12 cellular contexts compared by ENCODE assay signal in genomic region chr1:211566431-211567025, GRCh38.
A peak's percentile ranks its signal among the peaks of the same experiment; 100 is the strongest.
DNase-seq lines count a peak whose midpoint lies in the region; ATAC-seq lines count a peak whose summit lies in the region.
"Had no signal": no experiment of that assay in that cellular context is flagged by ENCODE, and none has a peak within 500 bp of the region (broad histone marks: within the 10 kb centered on the region; RNA-seq: fewer than 3 reads in every experiment).

No MANE protein-coding gene starts in this region.

- DNase-seq in NCI-H446 (lab: John Stamatoyannopoulos, UW) (no peak), RKO (ENCODE audit: low spot score) (no peak), NCI-H187 treated with DMSO at 0.1 percent for 48 hours (lab: John Stamatoyannopoulos, UW) (no peak), foreskin melanocyte (no peak)
- DNase-seq: activated CD4-positive, alpha-beta T cell treated with anti-CD3 and anti-CD28 coated beads, Interleukin-2, amount 50 U/mL, for 1 hour; CD8-positive, alpha-beta T cell; naive B cell; NCI-H2171 treated with DMSO at 0.1 percent for 48 hours had no signal

- ATAC-seq in GM18499 (IDR thresholded peaks at IDR 0.05; ENCODE audit: insufficient read depth, unreplicated experiment) = peak; percentile 87
- ATAC-seq in GM19043 (IDR thresholded peaks at IDR 0.05; ENCODE audit: low read depth, unreplicated experiment) = peak; percentile 91
- ATAC-seq in HG02678 (IDR thresholded peaks at IDR 0.05; ENCODE audit: unreplicated experiment) = peak; percentile 95
- peak; percentile 96 for ATAC-seq in HG03460 (IDR thresholded peaks at IDR 0.05; ENCODE audit: unreplicated experiment)
- ATAC-seq: CD8-positive, alpha-beta T cell had no signal
